15 cellular contexts compared by ENCODE assay signal in genomic region chr1:178933709-178934573, GRCh38.
DNase-seq lines count a peak whose midpoint lies in the region; ATAC-seq and TF ChIP-seq lines count a peak whose summit lies in the region.
"Had no signal": no experiment of that assay in that cellular context is flagged by ENCODE, and none has a peak within 500 bp of the region (broad histone marks: within the 10 kb centered on the region; RNA-seq: fewer than 3 reads in every experiment).

No MANE protein-coding gene starts in this region.

- H3K4me3 Mint-ChIP-seq in naive B cell = peak overlapping the region in 2 of 8 donors; percentile 16 to 35
- H3K4me3 Mint-ChIP-seq: effector memory CD8-positive, alpha-beta T cell had no signal

- H3K27ac ChIP-seq in colonic mucosa (peak overlapping the region; percentile 19), foreskin keratinocyte (no peak overlapping the region), body of pancreas (peak overlapping the region in 1 of 4 donors; percentile 14)
- H3K27ac ChIP-seq: RWPE1, VCaP had no signal

- no peak for ATAC-seq in naive B cell (ENCODE audit: low read depth in 2 of 2)
- no peak for ATAC-seq in foreskin keratinocyte
- no peak for ATAC-seq in body of pancreas
- ATAC-seq: effector memory CD8-positive, alpha-beta T cell; HCT116 had no signal

- no peaks in the 10 kb centered on the region for H3K36me3 ChIP-seq in colonic mucosa
- H3K36me3 ChIP-seq in body of pancreas (replicated peaks in 1 of 2; ENCODE audit: insufficient read depth in 1 of 2, low read depth in 2 of 2) = no peaks in the 10 kb centered on the region

- H3K27me3 ChIP-seq in colonic mucosa (no peaks in the 10 kb centered on the region), foreskin keratinocyte (no peaks in the 10 kb centered on the region), body of pancreas (no peaks in the 10 kb centered on the region)

- no peak overlapping the region for H3K9ac ChIP-seq in colonic mucosa (ENCODE audit: low read depth in 2 of 2, low read length in 2 of 2)

- in situ Hi-C loops in KBM-7 (cut with MboI; ENCODE audit: low pct_unique_long_range_greater_than_20kb, low sequenced_read_pairs) = no loop called here

- H3K27me3 Mint-ChIP-seq in naive B cell = no peaks in the 10 kb centered on the region

- H3K4me1 ChIP-seq in colonic mucosa = no peaks in the 10 kb centered on the region
- H3K4me1 ChIP-seq in foreskin keratinocyte = no peaks in the 10 kb centered on the region
- peaks cover 8% of the 10 kb centered on the region for H3K4me1 ChIP-seq in body of pancreas

- peak overlapping the region; percentile 42 to 82 (median 77) for H3K27ac Mint-ChIP-seq in naive B cell
- H3K27ac Mint-ChIP-seq: effector memory CD8-positive, alpha-beta T cell had no signal

- TF ChIP-seq CTCF in AG10803 (conservative IDR thresholded peaks at IDR 0.05; ENCODE audit: low read length) (no peak), colonic mucosa (IDR thresholded peaks at IDR 0.05) (no peak), foreskin keratinocyte (conservative IDR thresholded peaks at IDR 0.05) (no peak), body of pancreas (IDR thresholded peaks at IDR 0.05) (no peak)

- no peaks in the 10 kb centered on the region for H3K9me3 Mint-ChIP-seq in naive B cell
- H3K9me3 Mint-ChIP-seq: effector memory CD8-positive, alpha-beta T cell had no signal

- no peaks in the 10 kb centered on the region for H3K36me3 Mint-ChIP-seq in naive B cell

- H3K9me3 ChIP-seq in colonic mucosa (no peaks in the 10 kb centered on the region), body of pancreas (no peaks in the 10 kb centered on the region)

- H3K4me3 ChIP-seq in AG10803 (ENCODE audit: low read length) (no peak overlapping the region), colonic mucosa (no peak overlapping the region), body of pancreas (no peak overlapping the region)

- DNase-seq in AG10803 (ENCODE audit: low read depth) = peak; percentile 38
- peak; percentile 60 for DNase-seq in KBM-7
- DNase-seq in colonic mucosa = no peak
- DNase-seq in naive B cell = no peak
- no peak for DNase-seq in T-helper 2 cell
- no peak for DNase-seq in foreskin keratinocyte
- DNase-seq in NCI-H1930 (lab: John Stamatoyannopoulos, UW) = no peak
- no peak for DNase-seq in body of pancreas
- DNase-seq: ACHN; activated CD8-positive, alpha-beta memory T cell treated with anti-CD3 and anti-CD28 coated beads, Interleukin-2, amount 50 U/mL, for 48 hours; DMS79; effector memory CD8-positive, alpha-beta T cell had no signal

- WGBS in body of pancreas, 2 donors = 76 to 77% methylated on average over 6 of the region's 6 CpGs

- intact Hi-C loops in colonic mucosa (cut with DNase I) = no loop called here
- intact Hi-C loops in body of pancreas (cut with DNase I) = no loop called here

- no peak for TF ChIP-seq POLR2A in body of pancreas (IDR thresholded peaks at IDR 0.05)

- peaks cover 56 to 57% (median 56%) of the 10 kb centered on the region in 3 donors for H3K4me1 Mint-ChIP-seq in naive B cell

Comparison
In these comparisons a context has a peak if more than half of its experiments do, and no peak if none do; other contexts are left out.
1. DNase-seq: peak in AG10803 (single experiment) and KBM-7 (single experiment); none in colonic mucosa (single experiment), naive B cell (single experiment), T-helper 2 cell (0 of 5), foreskin keratinocyte (0 of 2), NCI-H1930 (0 of 2) and body of pancreas (0 of 4).